Comparison of ENCODE assay signal across 21 cellular contexts in genomic region chr3:38264307-38264706, GRCh38. TPM values are rescaled to one million over a fixed set of nuclear protein-coding genes. Genes with fewer than 3 reads are reported as not detected.
DNase-seq lines count a peak whose midpoint lies in the region; ATAC-seq, FAIRE-seq and TF ChIP-seq lines count a peak whose summit lies in the region.
"Had no signal": no experiment of that assay in that cellular context is flagged by ENCODE, and none has a peak within 500 bp of the region (broad histone marks: within the 10 kb centered on the region; RNA-seq: fewer than 3 reads in every experiment).

No MANE protein-coding gene starts in this region.

- POLR2A ChIA-PET in H1 (lab: Charles Lee; ENCODE audit: partially characterized antibody) = interaction anchor here (0.6 kb wide), 1 partner anchor 15 kb away, joined by 3 read pairs; no protein-coding TSS in a partner anchor

- H2BK5ac ChIP-seq in H1 (ENCODE audit: low read depth, low read length) = 0 out of 2 replicates have a peak overlapping the region, but pooled peaks have one; percentile 44

- no peak overlapping the region; a peak in 2 of 7 replicates for H3K9ac ChIP-seq in H1 (replicated peaks in 1 of 4; ENCODE audit: extremely low read depth in 1 of 4, low read depth in 3 of 4, low read length in 3 of 4)
- H3K9ac ChIP-seq: BLaER1 had no signal

- no peak for FAIRE-seq in H1 (lab: Jason Lieb, UNC)
- FAIRE-seq: bronchial epithelial cell had no signal

- H4K20me1 ChIP-seq in H1 (replicated peaks in 1 of 2; ENCODE audit: control insufficient read depth in 1 of 2, insufficient read depth in 2 of 2, low read length in 2 of 2) = no peaks in the 10 kb centered on the region
- H4K20me1 ChIP-seq: BLaER1 had no signal

- H3K27ac ChIP-seq in H1 (ENCODE audit: low read depth, low read length) (no peak overlapping the region), right lobe of liver (no peak overlapping the region), upper lobe of right lung (no peak overlapping the region)
- H3K27ac ChIP-seq: BLaER1, epithelial cell of prostate, gastroesophageal sphincter had no signal

- H3K23me2 ChIP-seq in H1 (ENCODE audit: low read depth, low read length) = 0 out of 2 replicates have a peak, but pooled peaks cover 3% of the 10 kb centered on the region

- no peaks in the 10 kb centered on the region for H3K79me1 ChIP-seq in H1 (ENCODE audit: low read depth, low read length)

- H2BK12ac ChIP-seq in H1 (ENCODE audit: low read depth, low read length) = no peak overlapping the region

- H3K27me3 ChIP-seq in H1 (replicated peaks in 1 of 4; ENCODE audit: control insufficient read depth in 3 of 4, extremely low read depth in 1 of 4, insufficient read depth in 3 of 4, low read length in 3 of 4) (no peaks in the 10 kb centered on the region; a peak in 1 of 7 replicates), right lobe of liver (no peaks in the 10 kb centered on the region), upper lobe of right lung (no peaks in the 10 kb centered on the region)
- H3K27me3 ChIP-seq: BLaER1, gastroesophageal sphincter had no signal

- DNase-seq in NCI-H82 (lab: John Stamatoyannopoulos, UW) (peak; percentile 16), NCI-H82 treated with DMSO at 0.1 percent for 48 hours (lab: John Stamatoyannopoulos, UW; ENCODE audit: unreplicated experiment) (no peak), H1 (ENCODE audit: low read depth in 1 of 2, low spot score in 2 of 2) (no peak), right lobe of liver (peak in 2 of 3 donors; percentile 68 to 69), upper lobe of right lung (no peak), AML-193 (lab: John Stamatoyannopoulos, UW) (no peak), NCI-H1436 (lab: John Stamatoyannopoulos, UW) (no peak)
- DNase-seq: activated CD4-positive, alpha-beta T cell treated with anti-CD3 and anti-CD28 coated beads, Interleukin-2, amount 50 U/mL, for 1 hour; activated CD8-positive, alpha-beta memory T cell treated with anti-CD3 and anti-CD28 coated beads, Interleukin-2, amount 50 U/mL, for 4 hours; activated gamma-delta T cell; left cardiac atrium; NCI-H187; NCI-H446 treated with DMSO at 0.1 percent for 48 hours had no signal

- H3K4me3 ChIP-seq in H1 (ENCODE audit: extremely low read depth in 1 of 4, insufficient read depth in 2 of 4, low read depth in 3 of 4, low read length in 4 of 4) (no peak overlapping the region), right lobe of liver (no peak overlapping the region), upper lobe of right lung (no peak overlapping the region)
- H3K4me3 ChIP-seq: BLaER1, gastroesophageal sphincter had no signal

- no peak overlapping the region for H2AK5ac ChIP-seq in H1 (ENCODE audit: low read depth, low read length)

- ATAC-seq in right lobe of liver = peak; percentile 81 to 95 (median 89)
- ATAC-seq in upper lobe of right lung = peak; percentile 35
- ATAC-seq in GM19452 (IDR thresholded peaks at IDR 0.05; ENCODE audit: unreplicated experiment) = no peak
- ATAC-seq: gastroesophageal sphincter had no signal

- no peak overlapping the region for H2BK20ac ChIP-seq in H1 (ENCODE audit: low read length)

- no peak overlapping the region for H2AFZ ChIP-seq in H1 (ENCODE audit: low read length)

- TF ChIP-seq POLR2A in H1 (IDR thresholded peaks at IDR 0.05; ENCODE audit: control extremely low read depth in 1 of 2, low read depth in 2 of 2, low read length in 2 of 2) (no peak), right lobe of liver (IDR thresholded peaks at IDR 0.05) (no peak)

- H3K4me1 ChIP-seq in H1 (replicated peaks in 1 of 4; ENCODE audit: control insufficient read depth in 3 of 4, insufficient read depth in 4 of 4, low read length in 3 of 4) = peaks cover 0 to 10% (median 3%) of the 10 kb centered on the region in 4 experiments; a peak in 3 of 7 replicates
- peaks cover 0 to 14% (median 0%) of the 10 kb centered on the region in 4 donors for H3K4me1 ChIP-seq in right lobe of liver
- H3K4me1 ChIP-seq in upper lobe of right lung = no peaks in the 10 kb centered on the region
- H3K4me1 ChIP-seq: gastroesophageal sphincter had no signal

- no peak overlapping the region for H2BK120ac ChIP-seq in H1 (replicated peaks; ENCODE audit: low read depth, low read length)

- H2BK15ac ChIP-seq in H1 (ENCODE audit: low read length) = no peak overlapping the region

- H4K91ac ChIP-seq in H1 (replicated peaks; ENCODE audit: insufficient read length, low read length) = no peak overlapping the region

- TF ChIP-seq RAD21 in H1 (IDR thresholded peaks at IDR 0.05 in 1 of 2, conservative IDR thresholded peaks at IDR 0.05 in 1 of 2; ENCODE audit: low read depth in 2 of 2, low read length in 2 of 2) = no peak

- TF ChIP-seq EP300 in H1 (IDR thresholded peaks at IDR 0.05; ENCODE audit: borderline replicate concordance in 1 of 2, low read depth in 2 of 2, low read length in 2 of 2) = no peak

- H3K9me3 ChIP-seq in H1 (ENCODE audit: insufficient read depth in 2 of 2, low read depth in 1 of 2, low read length in 1 of 2) = no peaks in the 10 kb centered on the region
- no peaks in the 10 kb centered on the region for H3K9me3 ChIP-seq in right lobe of liver
- no peaks in the 10 kb centered on the region for H3K9me3 ChIP-seq in upper lobe of right lung
- H3K9me3 ChIP-seq: gastroesophageal sphincter had no signal

- no peak overlapping the region for H3K4me2 ChIP-seq in H1 (ENCODE audit: insufficient read depth in 1 of 2, low read depth in 2 of 2, low read length in 2 of 2)
- H3K4me2 ChIP-seq: BLaER1 had no signal

- H4K5ac ChIP-seq in H1 (ENCODE audit: insufficient read length, low read depth, low read length) = no peak overlapping the region

- no peaks in the 10 kb centered on the region for H3K36me3 ChIP-seq in H1 (ENCODE audit: control insufficient read depth in 2 of 4, insufficient read depth in 4 of 4, low read length in 3 of 4)
- no peaks in the 10 kb centered on the region for H3K36me3 ChIP-seq in right lobe of liver
- no peaks in the 10 kb centered on the region for H3K36me3 ChIP-seq in upper lobe of right lung

- TF ChIP-seq CTCF in H1 (IDR thresholded peaks at IDR 0.05; ENCODE audit: control extremely low read depth in 1 of 3, insufficient read depth in 1 of 3, low read depth in 1 of 3, low read length in 3 of 3) (no peak), right lobe of liver (IDR thresholded peaks at IDR 0.05) (no peak), upper lobe of right lung (IDR thresholded peaks at IDR 0.05) (no peak)

- intact Hi-C loops in right lobe of liver (cut with DNase I) = no loop called here
- intact Hi-C loops in upper lobe of right lung (cut with DNase I) = no loop called here

- H3K18ac ChIP-seq in H1 (ENCODE audit: extremely low read depth, low read length) = no peak overlapping the region

- no peak overlapping the region for H3K14ac ChIP-seq in H1 (ENCODE audit: insufficient read length)

- H4K8ac ChIP-seq in H1 (ENCODE audit: extremely low read depth, insufficient read depth, low read length) = no peak overlapping the region; the same call in 1 of the 2 replicates

- H3K23ac ChIP-seq in H1 (ENCODE audit: insufficient read length) = no peak overlapping the region

- H3K56ac ChIP-seq in H1 (replicated peaks; ENCODE audit: insufficient read length, low read depth, low read length) = no peak overlapping the region

- CTCF ChIA-PET in H1 (lab: Charles Lee; ENCODE audit: partially characterized antibody) = interaction anchor here (1.0 to 1.5 kb wide), 4 partner anchors 18 to 260 kb away, joined by 3 read pairs; partner anchors contain the start of gene SLC22A14

- no peak overlapping the region for H3K4ac ChIP-seq in H1 (replicated peaks; ENCODE audit: insufficient read length, low read depth, low read length)

- no peaks in the 10 kb centered on the region for H3K79me2 ChIP-seq in H1 (ENCODE audit: control insufficient read depth in 1 of 2, insufficient read depth in 2 of 2, low read length in 2 of 2)

TF ChIP-seq in H1, 55 proteins besides CTCF, POLR2A, EP300 and RAD21 (continues in another document):
- no peak for TF ChIP-seq SAP30 (IDR thresholded peaks at IDR 0.05; ENCODE audit: insufficient read depth, insufficient replicate concordance, low read length)
- no peak for TF ChIP-seq BCL11A (IDR thresholded peaks at IDR 0.05; ENCODE audit: low read depth in 2 of 2, low read length in 2 of 2)
- TF ChIP-seq KDM5A (IDR thresholded peaks at IDR 0.05; ENCODE audit: low read length) = no peak
- TF ChIP-seq RFX5 (IDR thresholded peaks at IDR 0.05; ENCODE audit: borderline replicate concordance, low read depth, low read length) = no peak
- no peak for TF ChIP-seq CEBPB (IDR thresholded peaks at IDR 0.05; ENCODE audit: low read depth, low read length)
- TF ChIP-seq ASH2L (IDR thresholded peaks at IDR 0.05; ENCODE audit: low read length) = no peak
- no peak for TF ChIP-seq ZNF274 (IDR thresholded peaks at IDR 0.05; ENCODE audit: borderline replicate concordance, extremely low read depth, low read length)
- TF ChIP-seq SP4 (IDR thresholded peaks at IDR 0.05; ENCODE audit: low read length) = no peak
- no peak for TF ChIP-seq SRF (IDR thresholded peaks at IDR 0.05; ENCODE audit: low read depth, low read length)
- no peak for TF ChIP-seq EGR1 (IDR thresholded peaks at IDR 0.05; ENCODE audit: borderline replicate concordance, low read depth, low read length)
- TF ChIP-seq CHD2 (IDR thresholded peaks at IDR 0.05; ENCODE audit: low read length) = no peak

RNA-seq across cellular contexts. Expression of gene SLC22A13, which starts 1.3 kb away (rescaled TPM):
- 0.41 and 0.54 TPM in 2 replicates for total RNA-seq in H1 (2021; fragmentation: NEBNext Ultra II Directional; extraction: Animal tissue kit (Norgen Biotek cat#: 25700))
- polyA plus RNA-seq in H1 (2011; rRNA removed) = 0.05 and 0.06 TPM in 2 replicates
- polyA plus RNA-seq in H1 (2011; cell fraction: cytosol; rRNA removed) = 0.09 TPM
- polyA plus RNA-seq in H1 (2011; cell fraction: nucleus; rRNA removed) = 0.76 TPM
- 0.20 to 0.28 TPM in 2 of 4 replicates, not detected in the others for polyA plus RNA-seq in H1 (2012, experiment 1 of 2)
- polyA plus RNA-seq in H1 (2012, experiment 2 of 2) = not detected
- 0.12 TPM for polyA plus RNA-seq in H1 (2013, experiment 1 of 2)
- polyA plus RNA-seq in H1 (2013, experiment 2 of 2) = 0.09 TPM
- polyA minus RNA-seq in H1 (2011; rRNA and poly(A)+ RNA removed) = 0.46 and 1.1 TPM in 2 replicates
- polyA minus RNA-seq in H1 (2011; cell fraction: cytosol; rRNA and poly(A)+ RNA removed) = not detected
- polyA minus RNA-seq in H1 (2011; cell fraction: nucleus; rRNA and poly(A)+ RNA removed) = 1.7 TPM
- total RNA-seq in right lobe of liver = under 1 TPM in 3 of 6 experiments, not detected in 3; 0.16 to 0.35 (median 0.22) TPM
- 0.41 TPM for total RNA-seq in upper lobe of right lung
- total RNA-seq: A172, G401, RPMI7951 had no signal

RNA-seq across cellular contexts. Expression of gene SLC22A14, which starts 17.8 kb away (rescaled TPM):
- total RNA-seq in H1 (2021; fragmentation: NEBNext Ultra II Directional; extraction: Animal tissue kit (Norgen Biotek cat#: 25700)) = not detected in 2 replicates
- 0.03 and 0.05 TPM in 2 replicates for polyA plus RNA-seq in H1 (2011; rRNA removed)
- polyA plus RNA-seq in H1 (2011; cell fraction: cytosol; rRNA removed) = 0.05 TPM
- 0.17 TPM for polyA plus RNA-seq in H1 (2011; cell fraction: nucleus; rRNA removed)
- polyA plus RNA-seq in H1 (2012, experiment 1 of 2) = not detected in 4 replicates
- polyA plus RNA-seq in H1 (2012, experiment 2 of 2) = not detected
- polyA plus RNA-seq in H1 (2013, experiment 1 of 2) = not detected
- polyA plus RNA-seq in H1 (2013, experiment 2 of 2) = 0.02 TPM
- polyA minus RNA-seq in H1 (2011; rRNA and poly(A)+ RNA removed) = 0.15 and 0.28 TPM in 2 replicates
- not detected for polyA minus RNA-seq in H1 (2011; cell fraction: cytosol; rRNA and poly(A)+ RNA removed)
- not detected for polyA minus RNA-seq in H1 (2011; cell fraction: nucleus; rRNA and poly(A)+ RNA removed)
- total RNA-seq in right lobe of liver = under 1 TPM in 3 of 6 experiments, not detected in 3; 0.12 to 0.29 (median 0.12) TPM
- total RNA-seq in upper lobe of right lung = 0.20 TPM
- total RNA-seq: A172, G401 had no signal

Comparison
In these comparisons a context has a peak if more than half of its experiments do, and no peak if none do; other contexts are left out.
1. DNase-seq: peak in NCI-H82 (single experiment) and right lobe of liver (2 of 3); none in NCI-H82 treated with DMSO at 0.1 percent for 48 hours (single experiment), H1 (0 of 2), upper lobe of right lung (single experiment), AML-193 (0 of 2) and NCI-H1436 (single experiment).